Comparison of ENCODE assay signal across 27 cellular contexts in the genomic region with DNA sequence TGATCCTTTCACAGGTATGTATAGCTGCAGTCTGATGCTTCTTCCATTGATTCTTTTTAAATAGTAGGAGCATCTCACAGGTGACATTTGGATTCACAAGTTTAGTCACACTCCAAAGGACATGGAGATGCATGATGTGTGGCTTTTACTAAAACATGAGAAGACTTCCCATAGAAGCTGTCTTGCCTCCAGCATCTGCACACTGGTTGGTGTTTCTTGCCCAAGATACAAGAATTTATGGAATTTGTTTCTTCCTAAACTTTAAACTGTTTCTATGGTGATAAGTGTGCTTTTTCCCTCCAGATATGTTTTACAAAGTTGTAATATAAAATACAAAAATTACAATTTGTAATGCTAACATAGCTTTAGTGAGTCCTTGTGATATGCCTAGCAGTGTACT. TPM values are rescaled to one million over a fixed set of nuclear protein-coding genes. Genes with fewer than 3 reads are reported as not detected.
"Had no signal": no experiment of that assay in that cellular context is flagged by ENCODE, and none has a peak within 500 bp of the region (broad histone marks: within the 10 kb centered on the region; RNA-seq: fewer than 3 reads in every experiment).

No MANE protein-coding gene starts in this region.

- H3K4me1 ChIP-seq: body of pancreas, SJSA1 had no signal

- H3K9me3 ChIP-seq: ascending aorta, body of pancreas, MG63, SJSA1 had no signal

- H3K4me1 Mint-ChIP-seq: activated B cell treated with CpG ODN at 0.5 μM for 24 hours; activated CD4-positive, alpha-beta T cell treated with anti-CD3 and anti-CD28 coated beads, Interleukin-2, amount 10 ng/mL, durations not matched to agents 24 days and 14 days; activated CD8-positive, alpha-beta memory T cell treated with anti-CD3 and anti-CD28 coated beads, Interleukin-2, amount 10 ng/mL, durations not matched to agents 7 days and 5 days; activated naive CD4-positive, alpha-beta T cell treated with anti-CD3 and anti-CD28 coated beads, Interleukin-2, amount 50 U/mL, for 24 hours; T-helper 17 cell had no signal

- H3K36me3 ChIP-seq: SJSA1 had no signal

- H3K4me3 Mint-ChIP-seq: activated B cell treated with CpG ODN at 0.5 μM for 24 hours; activated CD4-positive, alpha-beta T cell treated with anti-CD3 and anti-CD28 coated beads, Interleukin-2, amount 10 ng/mL, durations not matched to agents 24 days and 14 days; activated CD8-positive, alpha-beta memory T cell treated with anti-CD3 and anti-CD28 coated beads, Interleukin-2, amount 10 ng/mL, durations not matched to agents 7 days and 5 days; activated naive CD4-positive, alpha-beta T cell treated with anti-CD3 and anti-CD28 coated beads, Interleukin-2, amount 50 U/mL, for 24 hours; activated T-cell treated with anti-CD3 and anti-CD28 coated beads, Interleukin-2, amount 50 U/mL, for 24 hours; activated T-helper 1 cell treated with anti-CD3 and anti-CD28 coated beads, Interleukin-12 subunit alpha, Interleukin-12 subunit beta, Interleukin-2, Interleukin-4 antibody, amounts not matched to agents 30 ng/mL and 10 ng/mL and 1 ng/mL, durations not matched to agents 14 hours and 24 hours and 36 hours; T-helper 17 cell had no signal

- H3K27ac Mint-ChIP-seq: activated B cell treated with CpG ODN at 0.5 μM for 24 hours; activated CD4-positive, alpha-beta T cell treated with anti-CD3 and anti-CD28 coated beads, Interleukin-2, amount 10 ng/mL, durations not matched to agents 24 days and 14 days; activated CD8-positive, alpha-beta memory T cell treated with anti-CD3 and anti-CD28 coated beads, Interleukin-2, amount 10 ng/mL, durations not matched to agents 7 days and 5 days; activated naive CD4-positive, alpha-beta T cell treated with anti-CD3 and anti-CD28 coated beads, Interleukin-2, amount 50 U/mL, for 24 hours; activated T-cell treated with anti-CD3 and anti-CD28 coated beads, Interleukin-2, amount 50 U/mL, for 24 hours; activated T-helper 1 cell treated with anti-CD3 and anti-CD28 coated beads, Interleukin-12 subunit alpha, Interleukin-12 subunit beta, Interleukin-2, Interleukin-4 antibody, amounts not matched to agents 30 ng/mL and 10 ng/mL and 1 ng/mL, durations not matched to agents 14 hours and 24 hours and 36 hours; T-helper 17 cell had no signal

- H3K27me3 ChIP-seq: ascending aorta, body of pancreas, MG63, SJSA1 had no signal

- H3K27ac ChIP-seq: ascending aorta, body of pancreas, SJSA1 had no signal

- H3K4me3 ChIP-seq: ascending aorta, body of pancreas, MG63, SJSA1 had no signal

- ATAC-seq: activated CD8-positive, alpha-beta memory T cell treated with anti-CD3 and anti-CD28 coated beads, Interleukin-2, amount 10 ng/mL, durations not matched to agents 7 days and 5 days; body of pancreas; PC-3; T-helper 17 cell had no signal

- DNase-seq: activated B cell treated with CpG ODN at 0.5 μM for 24 hours; activated CD4-positive, alpha-beta T cell treated with anti-CD3 and anti-CD28 coated beads for 1 hour; activated CD4-positive, alpha-beta T cell treated with anti-CD3 and anti-CD28 coated beads, Interleukin-2, amount 10 ng/mL, durations not matched to agents 24 days and 14 days; activated CD4-positive, alpha-beta T cell treated with anti-CD3 and anti-CD28 coated beads, Interleukin-2, amount 50 U/mL, for 48 hours; activated CD8-positive, alpha-beta memory T cell treated with anti-CD3 and anti-CD28 coated beads, Interleukin-2, amount 10 ng/mL, durations not matched to agents 7 days and 5 days; activated effector memory CD4-positive, alpha-beta T cell treated with Interleukin-2 at 50 U/mL for 16 hours; activated naive CD4-positive, alpha-beta T cell; activated T-cell treated with anti-CD3 and anti-CD28 coated beads, Interleukin-2, amount 50 U/mL, for 24 hours; amniotic stem cell; body of pancreas; central memory CD4-positive, alpha-beta T cell; MG63; MV-4-11; NCI-H1105; NCI-H1436 treated with DMSO at 0.1 percent for 48 hours; NCI-H187; NCI-H2081; NCI-H446; NCI-H524; PC-3; SHP77; T-helper 17 cell; T-helper 9 cell had no signal

- H3K9me3 Mint-ChIP-seq: activated B cell treated with CpG ODN at 0.5 μM for 24 hours; activated CD4-positive, alpha-beta T cell treated with anti-CD3 and anti-CD28 coated beads, Interleukin-2, amount 10 ng/mL, durations not matched to agents 24 days and 14 days; activated naive CD4-positive, alpha-beta T cell treated with anti-CD3 and anti-CD28 coated beads, Interleukin-2, amount 50 U/mL, for 24 hours; activated T-cell treated with anti-CD3 and anti-CD28 coated beads, Interleukin-2, amount 50 U/mL, for 24 hours; activated T-helper 1 cell treated with anti-CD3 and anti-CD28 coated beads, Interleukin-12 subunit alpha, Interleukin-12 subunit beta, Interleukin-2, Interleukin-4 antibody, amounts not matched to agents 30 ng/mL and 10 ng/mL and 1 ng/mL, durations not matched to agents 14 hours and 24 hours and 36 hours had no signal

- H3K36me3 Mint-ChIP-seq: activated CD8-positive, alpha-beta memory T cell treated with anti-CD3 and anti-CD28 coated beads, Interleukin-2, amount 10 ng/mL, durations not matched to agents 7 days and 5 days; activated naive CD4-positive, alpha-beta T cell treated with anti-CD3 and anti-CD28 coated beads, Interleukin-2, amount 50 U/mL, for 24 hours had no signal

RNA-seq across cellular contexts. Expression of a gene that starts 24.2 kb away (rescaled TPM):
- total RNA-seq: activated CD4-positive, alpha-beta T cell treated with anti-CD3 and anti-CD28 coated beads, Interleukin-2, amount 10 ng/mL, durations not matched to agents 24 days and 14 days; activated CD8-positive, alpha-beta memory T cell treated with anti-CD3 and anti-CD28 coated beads, Interleukin-2, amount 10 ng/mL, durations not matched to agents 7 days and 5 days; activated T-helper 1 cell treated with anti-CD3 and anti-CD28 coated beads, Interleukin-12 subunit alpha, Interleukin-12 subunit beta, Interleukin-2, Interleukin-4 antibody, amounts not matched to agents 30 ng/mL and 10 ng/mL and 1 ng/mL, durations not matched to agents 14 hours and 24 hours and 36 hours; SJSA1 had no signal

RNA-seq across cellular contexts. Expression of a gene that starts 27.6 kb away (rescaled TPM):
- total RNA-seq: activated B cell treated with CpG ODN at 0.5 μM for 24 hours; activated CD4-positive, alpha-beta T cell treated with anti-CD3 and anti-CD28 coated beads, Interleukin-2, amount 10 ng/mL, durations not matched to agents 24 days and 14 days; activated CD8-positive, alpha-beta memory T cell treated with anti-CD3 and anti-CD28 coated beads, Interleukin-2, amount 10 ng/mL, durations not matched to agents 7 days and 5 days; activated T-helper 1 cell treated with anti-CD3 and anti-CD28 coated beads, Interleukin-12 subunit alpha, Interleukin-12 subunit beta, Interleukin-2, Interleukin-4 antibody, amounts not matched to agents 30 ng/mL and 10 ng/mL and 1 ng/mL, durations not matched to agents 14 hours and 24 hours and 36 hours; ascending aorta; body of pancreas; SJSA1; T-helper 17 cell had no signal

RNA-seq across cellular contexts. Expression of a gene that starts 34.1 kb away (rescaled TPM):
- total RNA-seq: activated B cell treated with CpG ODN at 0.5 μM for 24 hours; activated CD8-positive, alpha-beta memory T cell treated with anti-CD3 and anti-CD28 coated beads, Interleukin-2, amount 10 ng/mL, durations not matched to agents 7 days and 5 days; T-helper 17 cell had no signal

RNA-seq across cellular contexts. Expression of a gene that starts 35.0 kb away (rescaled TPM):
- total RNA-seq: activated CD4-positive, alpha-beta T cell treated with anti-CD3 and anti-CD28 coated beads, Interleukin-2, amount 10 ng/mL, durations not matched to agents 24 days and 14 days; activated CD8-positive, alpha-beta memory T cell treated with anti-CD3 and anti-CD28 coated beads, Interleukin-2, amount 10 ng/mL, durations not matched to agents 7 days and 5 days; activated T-helper 1 cell treated with anti-CD3 and anti-CD28 coated beads, Interleukin-12 subunit alpha, Interleukin-12 subunit beta, Interleukin-2, Interleukin-4 antibody, amounts not matched to agents 30 ng/mL and 10 ng/mL and 1 ng/mL, durations not matched to agents 14 hours and 24 hours and 36 hours had no signal
